2 cellular contexts compared by ENCODE assay signal in genomic region chr3:28343144-28343543, GRCh38.
TF ChIP-seq lines count a peak whose summit lies in the region.

No MANE protein-coding gene starts in this region.

TF ChIP-seq in GM12891, 5 proteins besides CTCF, POLR2A, EP300 and RAD21 (continued from another document):
- TF ChIP-seq TAF1 (IDR thresholded peaks at IDR 0.05; ENCODE audit: low read depth, low read length) (no peak), SPI1 (IDR thresholded peaks at IDR 0.05; ENCODE audit: low read depth, low read length) (no peak), PAX5 (IDR thresholded peaks at IDR 0.05; ENCODE audit: insufficient read depth, low read length, severe bottlenecking) (no peak), POU2F2 (IDR thresholded peaks at IDR 0.05; ENCODE audit: low read depth, low read length) (no peak)

TF ChIP-seq in GM12878, 131 proteins besides CTCF, POLR2A, EP300 and RAD21 (continued from another document):
- TF ChIP-seq ATF2 (IDR thresholded peaks at IDR 0.05; ENCODE audit: low read length) = no peak
- no peak for TF ChIP-seq HCFC1 (IDR thresholded peaks at IDR 0.05; ENCODE audit: low read length)
- TF ChIP-seq MTA2 (IDR thresholded peaks at IDR 0.05; ENCODE audit: low read depth) = no peak
- TF ChIP-seq CBFB (IDR thresholded peaks at IDR 0.05; ENCODE audit: low read depth) = no peak
- TF ChIP-seq RELA (IDR thresholded peaks at IDR 0.05; ENCODE audit: borderline replicate concordance, partially characterized antibody) = no peak
- no peak for TF ChIP-seq BCLAF1 (IDR thresholded peaks at IDR 0.05)
